In the genomic region with DNA sequence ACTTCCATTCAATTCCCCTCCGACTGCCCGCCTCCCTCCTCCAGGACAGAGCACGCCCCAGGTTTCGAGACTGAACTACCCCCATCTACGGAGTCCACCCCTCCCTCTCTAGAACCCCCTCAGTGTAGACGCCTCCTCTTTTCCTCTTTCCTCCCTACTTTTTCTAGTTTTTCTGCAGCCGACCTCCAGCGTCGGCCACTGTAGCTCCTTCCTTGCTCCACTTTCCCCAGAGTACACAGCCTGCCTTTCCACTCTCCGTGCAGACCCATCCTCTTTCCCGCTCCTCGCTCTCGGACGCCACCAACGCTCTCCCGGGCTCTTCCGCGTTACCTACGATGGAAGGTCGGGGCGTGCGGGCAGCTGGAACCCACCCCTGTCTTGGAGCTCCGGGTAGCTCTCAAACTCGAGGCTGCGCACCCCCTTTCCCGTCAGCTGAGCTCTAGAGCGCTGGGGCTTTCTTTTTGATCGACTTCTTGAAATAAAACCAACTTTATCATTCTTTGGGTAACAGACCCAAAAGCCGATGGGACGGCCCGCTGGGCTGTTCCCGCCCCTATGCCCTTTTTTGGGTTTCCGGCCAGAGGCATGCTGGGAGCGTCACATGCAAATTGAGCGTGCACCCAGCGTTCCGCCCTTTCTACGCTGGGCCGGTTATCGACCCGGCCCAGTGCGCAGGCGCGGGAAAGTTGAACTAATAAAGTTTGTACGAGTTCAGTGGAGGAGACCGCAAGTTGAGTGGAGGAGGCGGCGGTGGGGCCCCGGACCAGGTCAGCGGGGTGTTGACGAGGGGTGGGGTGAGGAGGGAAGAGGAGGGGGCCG, we compare ENCODE assay signal across 8 cellular contexts. TPM values are rescaled to one million over a fixed set of nuclear protein-coding genes. Genes with fewer than 3 reads are reported as not detected.
A peak's percentile ranks its signal among the peaks of the same experiment; 100 is the strongest.
DNase-seq lines count a peak whose midpoint lies in the region; ATAC-seq and TF ChIP-seq lines count a peak whose summit lies in the region.

A gene with protein sequence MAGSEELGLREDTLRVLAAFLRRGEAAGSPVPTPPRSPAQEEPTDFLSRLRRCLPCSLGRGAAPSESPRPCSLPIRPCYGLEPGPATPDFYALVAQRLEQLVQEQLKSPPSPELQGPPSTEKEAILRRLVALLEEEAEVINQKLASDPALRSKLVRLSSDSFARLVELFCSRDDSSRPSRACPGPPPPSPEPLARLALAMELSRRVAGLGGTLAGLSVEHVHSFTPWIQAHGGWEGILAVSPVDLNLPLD (plus strand): TSS at position 633 of the 819 bp plus-strand sequence. CDS start 760 bp downstream, outside the sequence.
A gene with protein sequence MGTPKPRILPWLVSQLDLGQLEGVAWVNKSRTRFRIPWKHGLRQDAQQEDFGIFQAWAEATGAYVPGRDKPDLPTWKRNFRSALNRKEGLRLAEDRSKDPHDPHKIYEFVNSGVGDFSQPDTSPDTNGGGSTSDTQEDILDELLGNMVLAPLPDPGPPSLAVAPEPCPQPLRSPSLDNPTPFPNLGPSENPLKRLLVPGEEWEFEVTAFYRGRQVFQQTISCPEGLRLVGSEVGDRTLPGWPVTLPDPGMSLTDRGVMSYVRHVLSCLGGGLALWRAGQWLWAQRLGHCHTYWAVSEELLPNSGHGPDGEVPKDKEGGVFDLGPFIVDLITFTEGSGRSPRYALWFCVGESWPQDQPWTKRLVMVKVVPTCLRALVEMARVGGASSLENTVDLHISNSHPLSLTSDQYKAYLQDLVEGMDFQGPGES (minus strand): TSS at position 557 of the 819 bp plus-strand sequence. CDS start 1,019 bp downstream, outside the sequence.

- no peak for TF ChIP-seq RAD21 in Ishikawa (IDR thresholded peaks at IDR 0.05; ENCODE audit: low read depth)

- TF ChIP-seq EP300 in Ishikawa (IDR thresholded peaks at IDR 0.05; ENCODE audit: borderline replicate concordance): no peak

- H3K27me3 ChIP-seq in Panc1 (ENCODE audit: control insufficient read depth, insufficient read depth, low read length): no peaks in the 10 kb centered on the region
- no peaks in the 10 kb centered on the region for H3K27me3 ChIP-seq in mucosa of rectum (ENCODE audit: control insufficient read depth in 2 of 2, insufficient read depth in 2 of 2, low read length in 2 of 2)

- peaks cover 10% of the 10 kb centered on the region; the same call in 1 of the 2 replicates for H3K36me3 ChIP-seq in Panc1 (ENCODE audit: control insufficient read depth, insufficient read depth, low read length)
- peaks cover 8 to 17% of the 10 kb centered on the region in 2 donors for H3K36me3 ChIP-seq in mucosa of rectum (ENCODE audit: control insufficient read depth in 2 of 2, insufficient read depth in 2 of 2, low read length in 2 of 2)

- H3K27ac ChIP-seq in Panc1 (ENCODE audit: low read length) (peak within 1 kb of the TSS; percentile 90), mucosa of rectum (ENCODE audit: low read depth in 2 of 2, low read length in 2 of 2) (peak within 1 kb of the TSS; percentile 84 to 96)

- H3K36me3 Mint-ChIP-seq in activated T-cell treated with anti-CD3 and anti-CD28 coated beads, Interleukin-2, amount 50 U/mL, for 24 hours (ENCODE audit: low read depth): peaks cover 74% of the 10 kb centered on the region

- no TSS peak for BruUV-seq in Panc1 (replicated peaks; lab: Mats Ljungman, UMichigan)

- H3K9me3 ChIP-seq in Panc1 (ENCODE audit: control insufficient read depth, insufficient read depth, low read depth, low read length): no peaks in the 10 kb centered on the region
- H3K9me3 ChIP-seq in mucosa of rectum (ENCODE audit: control insufficient read depth in 2 of 2, low read length in 2 of 2): no peaks in the 10 kb centered on the region

- H3K27ac Mint-ChIP-seq in activated T-cell treated with anti-CD3 and anti-CD28 coated beads, Interleukin-2, amount 50 U/mL, for 24 hours: peak within 1 kb of the TSS; percentile 99

- CTCF ChIA-PET in Panc1 (lab: Charles Lee): no interaction called here

- H3K9ac ChIP-seq in mucosa of rectum (ENCODE audit: low read depth in 1 of 2, low read length in 2 of 2): peak within 1 kb of the TSS; percentile 78 to 86

- POLR2A ChIA-PET in Panc1 (lab: Charles Lee): interaction anchor here (0.6 to 0.8 kb wide), 2 partner anchors 11 to 51 kb away, joined by 3 to 5 read pairs; a partner anchor contains a TSS

- H3K4me1 ChIP-seq in Panc1 (ENCODE audit: control insufficient read depth, insufficient read depth, low read length): peaks cover 2% of the 10 kb centered on the region; the same call in 1 of the 2 replicates
- peaks cover 16 to 17% of the 10 kb centered on the region in 2 donors for H3K4me1 ChIP-seq in mucosa of rectum (ENCODE audit: control insufficient read depth in 2 of 2, insufficient read depth in 2 of 2, low read length in 2 of 2)

- no peaks in the 10 kb centered on the region for H3K27me3 Mint-ChIP-seq in activated T-cell treated with anti-CD3 and anti-CD28 coated beads, Interleukin-2, amount 50 U/mL, for 24 hours

- ATAC-seq in GM21576 (IDR thresholded peaks at IDR 0.05; ENCODE audit: unreplicated experiment) (peak; percentile 79), Panc1 (peak; percentile 86)

- H3K9me3 Mint-ChIP-seq in activated T-cell treated with anti-CD3 and anti-CD28 coated beads, Interleukin-2, amount 50 U/mL, for 24 hours: no peaks in the 10 kb centered on the region

- H3K4me3 ChIP-seq in Panc1 (ENCODE audit: low read depth in 2 of 2, low read length in 2 of 2) (peak within 1 kb of the TSS; percentile 71 to 95), epithelial cell of proximal tubule (ENCODE audit: low read depth, low read length) (peak within 1 kb of the TSS; percentile 87), mucosa of rectum (ENCODE audit: low read length in 2 of 2) (peak within 1 kb of the TSS; percentile 89 to 98)

- peaks cover 41% of the 10 kb centered on the region for H3K4me1 Mint-ChIP-seq in activated T-cell treated with anti-CD3 and anti-CD28 coated beads, Interleukin-2, amount 50 U/mL, for 24 hours (ENCODE audit: low read depth)

- DNase-seq in DMS153 (lab: John Stamatoyannopoulos, UW) (peak; percentile 86), Panc1 (ENCODE audit: low read depth, low spot score) (no peak), epithelial cell of proximal tubule (ENCODE audit: low read depth) (peak; percentile 71)
- peak; percentile 99 for DNase-seq in activated T-cell treated with anti-CD3 and anti-CD28 coated beads, Interleukin-2, amount 50 U/mL, for 24 hours
- DNase-seq in stimulated activated CD8-positive, alpha-beta memory T cell treated with anti-CD3 and anti-CD28 coated beads, Interleukin-4, amount 100 ng/mL, for 4 hours (ENCODE audit: low read depth in 2 of 2, low spot score in 1 of 2): peak; percentile 97 to 99

- no peak for TF ChIP-seq CTCF in Panc1 (IDR thresholded peaks at IDR 0.05)
- no peak for TF ChIP-seq CTCF in epithelial cell of proximal tubule (conservative IDR thresholded peaks at IDR 0.05; ENCODE audit: low read depth, low read length)

- peak within 1 kb of the TSS; percentile 99 for H3K4me3 Mint-ChIP-seq in activated T-cell treated with anti-CD3 and anti-CD28 coated beads, Interleukin-2, amount 50 U/mL, for 24 hours

- intact Hi-C loops in Panc1 (cut with micrococcal nuclease; ENCODE audit: unreplicated experiment): no loop called here

- in situ Hi-C loops in Panc1 (cut with HindIII; ENCODE audit: low pct_unique_long_range_greater_than_20kb, low sequenced_read_pairs): no loop called here

TF ChIP-seq in Ishikawa, 13 proteins besides CTCF, POLR2A, EP300 and RAD21 (continues in another document):
- TF ChIP-seq, protein P1, sequence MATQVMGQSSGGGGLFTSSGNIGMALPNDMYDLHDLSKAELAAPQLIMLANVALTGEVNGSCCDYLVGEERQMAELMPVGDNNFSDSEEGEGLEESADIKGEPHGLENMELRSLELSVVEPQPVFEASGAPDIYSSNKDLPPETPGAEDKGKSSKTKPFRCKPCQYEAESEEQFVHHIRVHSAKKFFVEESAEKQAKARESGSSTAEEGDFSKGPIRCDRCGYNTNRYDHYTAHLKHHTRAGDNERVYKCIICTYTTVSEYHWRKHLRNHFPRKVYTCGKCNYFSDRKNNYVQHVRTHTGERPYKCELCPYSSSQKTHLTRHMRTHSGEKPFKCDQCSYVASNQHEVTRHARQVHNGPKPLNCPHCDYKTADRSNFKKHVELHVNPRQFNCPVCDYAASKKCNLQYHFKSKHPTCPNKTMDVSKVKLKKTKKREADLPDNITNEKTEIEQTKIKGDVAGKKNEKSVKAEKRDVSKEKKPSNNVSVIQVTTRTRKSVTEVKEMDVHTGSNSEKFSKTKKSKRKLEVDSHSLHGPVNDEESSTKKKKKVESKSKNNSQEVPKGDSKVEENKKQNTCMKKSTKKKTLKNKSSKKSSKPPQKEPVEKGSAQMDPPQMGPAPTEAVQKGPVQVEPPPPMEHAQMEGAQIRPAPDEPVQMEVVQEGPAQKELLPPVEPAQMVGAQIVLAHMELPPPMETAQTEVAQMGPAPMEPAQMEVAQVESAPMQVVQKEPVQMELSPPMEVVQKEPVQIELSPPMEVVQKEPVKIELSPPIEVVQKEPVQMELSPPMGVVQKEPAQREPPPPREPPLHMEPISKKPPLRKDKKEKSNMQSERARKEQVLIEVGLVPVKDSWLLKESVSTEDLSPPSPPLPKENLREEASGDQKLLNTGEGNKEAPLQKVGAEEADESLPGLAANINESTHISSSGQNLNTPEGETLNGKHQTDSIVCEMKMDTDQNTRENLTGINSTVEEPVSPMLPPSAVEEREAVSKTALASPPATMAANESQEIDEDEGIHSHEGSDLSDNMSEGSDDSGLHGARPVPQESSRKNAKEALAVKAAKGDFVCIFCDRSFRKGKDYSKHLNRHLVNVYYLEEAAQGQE (IDR thresholded peaks at IDR 0.05; ENCODE audit: low read depth): no peak
- TF ChIP-seq CEBPB (IDR thresholded peaks at IDR 0.05) (no peak), TEAD4 (IDR thresholded peaks at IDR 0.05) (no peak; the same call in 1 of the 2 replicates), ZBTB7A (IDR thresholded peaks at IDR 0.05; ENCODE audit: low read depth) (no peak; the same call in 1 of the 2 replicates), CREB1 (IDR thresholded peaks at IDR 0.05; ENCODE audit: low read depth) (no peak), FOXM1 (IDR thresholded peaks at IDR 0.05; ENCODE audit: borderline replicate concordance, low read depth) (no peak), EGR1 (IDR thresholded peaks at IDR 0.05) (no peak), TAF1 (IDR thresholded peaks at IDR 0.05; ENCODE audit: low read depth) (peak; percentile 75)
- TF ChIP-seq, protein P2, sequence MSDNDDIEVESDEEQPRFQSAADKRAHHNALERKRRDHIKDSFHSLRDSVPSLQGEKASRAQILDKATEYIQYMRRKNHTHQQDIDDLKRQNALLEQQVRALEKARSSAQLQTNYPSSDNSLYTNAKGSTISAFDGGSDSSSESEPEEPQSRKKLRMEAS (IDR thresholded peaks at IDR 0.05): peak; percentile 68

RNA-seq across cellular contexts. Expression of the first gene that starts in this region (rescaled TPM):
- total RNA-seq in Panc1 (2021; ENCODE audit: unreplicated experiment) (69.6 TPM), epithelial cell of proximal tubule (53.3 and 69.8 TPM in 2 replicates)
- 59.0 TPM for polyA plus RNA-seq in Panc1 (2012; ENCODE audit: insufficient read length)

RNA-seq across cellular contexts. Expression of the second gene that starts in this region (rescaled TPM):
- total RNA-seq in Panc1 (2021; ENCODE audit: unreplicated experiment) (109 TPM), epithelial cell of proximal tubule (73.8 and 78.3 TPM in 2 replicates)
- 176 TPM for polyA plus RNA-seq in Panc1 (2012; ENCODE audit: insufficient read length)
